1 cellular context compared by ENCODE assay signal in genomic region chr7:37916017-37916672, GRCh38.
A peak's percentile ranks its signal among the peaks of the same experiment; 100 is the strongest.
TF ChIP-seq lines count a peak whose summit lies in the region.

No MANE protein-coding gene starts in this region.

TF ChIP-seq in WTC11, 78 proteins besides CTCF, POLR2A, EP300 and RAD21 (continued from another document):
- TF ChIP-seq FOXP1 (CRISPR knock-in tag; IDR thresholded peaks at IDR 0.05; ENCODE audit: borderline replicate concordance) = peak; percentile 99
- no peak for TF ChIP-seq ERG (CRISPR knock-in tag; IDR thresholded peaks at IDR 0.05)
- no peak for TF ChIP-seq ZNF532 (CRISPR knock-in tag; IDR thresholded peaks at IDR 0.05; ENCODE audit: borderline replicate concordance)
- no peak for TF ChIP-seq ZNF138 (CRISPR knock-in tag; conservative IDR thresholded peaks at IDR 0.05)
- 0 out of 2 replicates have a peak, but pooled peaks have one; percentile 22 for TF ChIP-seq ELF4 (CRISPR knock-in tag; IDR thresholded peaks at IDR 0.05; ENCODE audit: low read depth)
- TF ChIP-seq HMGXB4 (CRISPR knock-in tag; IDR thresholded peaks at IDR 0.05) = 0 out of 2 replicates have a peak, but pooled peaks have one; percentile 11
- TF ChIP-seq ZNF317 (CRISPR knock-in tag; IDR thresholded peaks at IDR 0.05; ENCODE audit: borderline replicate concordance, low read depth) = peak; percentile 35; the same call in 1 of the 2 replicates
- peak; percentile 97 for TF ChIP-seq TEAD4 (CRISPR knock-in tag; IDR thresholded peaks at IDR 0.05)
- TF ChIP-seq ARID4B (CRISPR knock-in tag; IDR thresholded peaks at IDR 0.05; ENCODE audit: borderline replicate concordance) = peak; percentile 98
- TF ChIP-seq TCF7 (CRISPR knock-in tag; IDR thresholded peaks at IDR 0.05; ENCODE audit: low read depth) = peak; percentile 98; the same call in 1 of the 2 replicates
- peak; percentile 74 for TF ChIP-seq USF1 (CRISPR knock-in tag; IDR thresholded peaks at IDR 0.05)
